8 cellular contexts compared by ENCODE assay signal in genomic region chr18:26547302-26548143, GRCh38. TPM values are rescaled to one million over a fixed set of nuclear protein-coding genes. Genes with fewer than 3 reads are reported as not detected.
A peak's percentile ranks its signal among the peaks of the same experiment; 100 is the strongest.
DNase-seq lines count a peak whose midpoint lies in the region; ATAC-seq and TF ChIP-seq lines count a peak whose summit lies in the region.

No MANE protein-coding gene starts in this region.

- 0 out of 2 replicates have a peak, but pooled peaks have one; percentile 5 for TF ChIP-seq CTCF in 22Rv1 (IDR thresholded peaks at IDR 0.05)
- no peak for TF ChIP-seq CTCF in coronary artery (IDR thresholded peaks at IDR 0.05)

- DNase-seq in coronary artery (ENCODE audit: low spot score) (peak; percentile 75), left lobe of liver (ENCODE audit: low spot score) (peak; percentile 59), NCI-H1930 (lab: John Stamatoyannopoulos, UW) (no peak)
- DNase-seq in stimulated activated CD4-positive, alpha-beta T cell treated with anti-CD3 and anti-CD28 coated beads, Interleukin-2, amount 100 ng/mL, for 4 hours (ENCODE audit: low read depth): peak; percentile 19

- H3K27ac ChIP-seq in 22Rv1: peak overlapping the region; percentile 85; the same call in 1 of the 2 replicates
- peak overlapping the region; percentile 80 to 82 for H3K27ac ChIP-seq in coronary artery

- ATAC-seq in GM18909 (IDR thresholded peaks at IDR 0.05; ENCODE audit: poor library complexity, unreplicated experiment): peak; percentile 72
- ATAC-seq in HG03175 (IDR thresholded peaks at IDR 0.05; ENCODE audit: unreplicated experiment): peak; percentile 62
- ATAC-seq in activated CD4-positive, CD25-positive, alpha-beta regulatory T cell treated with anti-CD3 and anti-CD28 coated beads, Interleukin-2, amount 50 U/mL, for 24 hours: peak; percentile 52 to 53
- ATAC-seq in left lobe of liver: peak; percentile 35

- H3K4me3 ChIP-seq in coronary artery: peak overlapping the region; percentile 86

RNA-seq across cellular contexts. Expression of gene KCTD1, which starts 0.8 kb away (rescaled TPM):
- total RNA-seq in left lobe of liver: 5.0 TPM

Comparison
In these comparisons a context has a peak if more than half of its experiments do, and no peak if none do; other contexts are left out.
1. DNase-seq: peak in coronary artery (single experiment), left lobe of liver (single experiment) and stimulated activated CD4-positive, alpha-beta T cell treated with anti-CD3 and anti-CD28 coated beads, Interleukin-2, amount 100 ng/mL, for 4 hours (single experiment); none in NCI-H1930 (0 of 2).
2. Peak in every context shown above with its lines, with median percentiles within 50 percentile points of each other: ATAC-seq.